ENCODE assay signal across 10 cellular contexts in the genomic region with DNA sequence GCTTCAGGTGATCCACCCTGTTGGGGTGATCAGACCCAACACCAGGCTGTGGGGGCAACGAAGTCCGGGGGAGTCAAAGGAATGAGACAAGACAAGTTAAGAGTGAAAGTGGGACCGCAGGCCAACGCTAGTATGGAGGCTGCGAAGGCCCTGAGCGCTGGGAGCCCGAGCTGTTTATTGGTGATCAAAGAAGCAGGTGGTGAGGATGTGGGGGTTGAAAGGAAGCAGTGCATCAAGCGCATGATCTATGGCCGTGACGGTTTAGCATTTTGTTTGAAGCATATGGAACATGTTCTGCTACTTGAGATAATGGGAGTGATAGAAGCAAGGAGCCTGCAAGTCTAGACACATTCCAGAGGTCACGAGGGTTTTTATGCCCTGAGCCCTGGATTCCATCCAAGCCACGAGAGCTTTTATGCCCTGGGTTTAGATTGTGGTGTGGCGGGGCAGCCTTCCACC. TPM values are rescaled to one million over a fixed set of nuclear protein-coding genes. Genes with fewer than 3 reads are reported as not detected.
DNase-seq lines count a peak whose midpoint lies in the region; FAIRE-seq and TF ChIP-seq lines count a peak whose summit lies in the region.
"Had no signal": no experiment of that assay in that cellular context is flagged by ENCODE, and none has a peak within 500 bp of the region (broad histone marks: within the 10 kb centered on the region; RNA-seq: fewer than 3 reads in every experiment).

No MANE protein-coding gene starts in this region.

- H2BK12ac ChIP-seq in neuronal stem cell (ENCODE audit: low read length) = no peak overlapping the region

- POLR2A ChIA-PET in SK-N-SH (lab: Yijun Ruan, JAX) = no interaction called here

- H3K4me2 ChIP-seq in SK-N-SH (no peak overlapping the region), neuronal stem cell (ENCODE audit: insufficient read depth, low read length, poor library complexity, severe bottlenecking) (no peak overlapping the region)

- no peak overlapping the region for H2AK5ac ChIP-seq in neuronal stem cell (ENCODE audit: low read depth, low read length)

- H3K9me2 ChIP-seq in SK-N-SH = no peaks in the 10 kb centered on the region

- DNase-seq in COLO668 (lab: John Stamatoyannopoulos, UW; ENCODE audit: unreplicated experiment) (peak; percentile 75), SK-N-SH (no peak), non-pigmented ciliary epithelial cell (ENCODE audit: low read depth) (peak; percentile 32), urothelium cell line (ENCODE audit: low spot score) (no peak), NCI-H226 (no peak), neuronal stem cell (ENCODE audit: low spot score) (no peak), cerebellar cortex (ENCODE audit: low spot score) (no peak)
- DNase-seq: SIG-M5 had no signal

- H3K23ac ChIP-seq in neuronal stem cell (ENCODE audit: low read depth, low read length, poor library complexity) = no peak overlapping the region

- no peak overlapping the region for H4K91ac ChIP-seq in neuronal stem cell (ENCODE audit: low read depth, low read length, poor library complexity)

- H3K9ac ChIP-seq in SK-N-SH (no peak overlapping the region), neuronal stem cell (ENCODE audit: low read depth, low read length, poor library complexity) (no peak overlapping the region)

- no peaks in the 10 kb centered on the region for H3F3A ChIP-seq in SK-N-SH (replicated peaks; ENCODE audit: insufficient read depth)

- H3K36me3 ChIP-seq in SK-N-SH (replicated peaks in 1 of 2; ENCODE audit: control insufficient read depth in 1 of 2, insufficient read depth in 2 of 2, low read length in 1 of 2) = no peaks in the 10 kb centered on the region
- H3K36me3 ChIP-seq in neuronal stem cell (replicated peaks in 1 of 2; ENCODE audit: control insufficient read depth in 2 of 2, insufficient read depth in 2 of 2, low read length in 2 of 2) = no peaks in the 10 kb centered on the region

- peaks cover 53% of the 10 kb centered on the region for H3K4me1 Mint-ChIP-seq in activated naive CD8-positive, alpha-beta T cell (ENCODE audit: low read depth)

- no peak overlapping the region for H3K14ac ChIP-seq in neuronal stem cell (ENCODE audit: low read length)

- no peaks in the 10 kb centered on the region for H4K20me1 ChIP-seq in SK-N-SH (ENCODE audit: insufficient read depth)

- TF ChIP-seq EP300 in SK-N-SH (IDR thresholded peaks at IDR 0.05; ENCODE audit: borderline replicate concordance in 1 of 2, low read depth in 1 of 2, low read length in 1 of 2) = no peak

- CTCF ChIA-PET in SK-N-SH (lab: Yijun Ruan, JAX) = no interaction called here

- H4K8ac ChIP-seq in neuronal stem cell (ENCODE audit: low read depth, low read length) = no peak overlapping the region

- no peak for TF ChIP-seq RAD21 in SK-N-SH (IDR thresholded peaks at IDR 0.05; ENCODE audit: low read length)

- H2BK120ac ChIP-seq in neuronal stem cell (ENCODE audit: low read depth, low read length) = no peak overlapping the region

- H3K4me1 ChIP-seq in SK-N-SH (ENCODE audit: control insufficient read depth in 1 of 2, insufficient read depth in 2 of 2, low read depth in 1 of 2, low read length in 1 of 2) = peaks cover 2 to 3% of the 10 kb centered on the region in 2 experiments; a peak in 2 of 4 replicates
- H3K4me1 ChIP-seq in neuronal stem cell (ENCODE audit: control insufficient read depth in 2 of 2, insufficient read depth in 1 of 2, low read depth in 1 of 2, low read length in 2 of 2) = peaks cover 3 to 8% of the 10 kb centered on the region in 2 donors

- no peaks in the 10 kb centered on the region for H3K79me2 ChIP-seq in SK-N-SH (ENCODE audit: insufficient read depth)

- H2BK15ac ChIP-seq in neuronal stem cell (ENCODE audit: low read length) = no peak overlapping the region

- no peak overlapping the region for H3K18ac ChIP-seq in neuronal stem cell (ENCODE audit: low read length)

- H2AFZ ChIP-seq in SK-N-SH (ENCODE audit: low read depth) (no peak overlapping the region), neuronal stem cell (ENCODE audit: low read length) (no peak overlapping the region)

- H3K4me3 Mint-ChIP-seq in activated naive CD8-positive, alpha-beta T cell = peak overlapping the region; percentile 60
- H3K4me3 Mint-ChIP-seq: neural crest cell had no signal

- H3K27me3 ChIP-seq in SK-N-SH (ENCODE audit: insufficient read depth) (no peaks in the 10 kb centered on the region), neuronal stem cell (ENCODE audit: control insufficient read depth in 3 of 3, insufficient read depth in 3 of 3, low read depth in 1 of 3, low read length in 3 of 3) (peaks cover 0 to 40% (median 0%) of the 10 kb centered on the region in 3 experiments)

- no peak overlapping the region for H2BK5ac ChIP-seq in neuronal stem cell (ENCODE audit: low read length)

- FAIRE-seq in urothelium cell line (lab: Jason Lieb, UNC) = no peak

- no peaks in the 10 kb centered on the region for H3K79me1 ChIP-seq in neuronal stem cell (ENCODE audit: low read depth, low read length)

- H3K4me3 ChIP-seq in SK-N-SH (ENCODE audit: low read depth in 2 of 2, low read length in 1 of 2) = no peak overlapping the region
- no peak overlapping the region for H3K4me3 ChIP-seq in neuronal stem cell (ENCODE audit: low read length in 2 of 2)

- H3K9me3 ChIP-seq in SK-N-SH (no peaks in the 10 kb centered on the region), neuronal stem cell (replicated peaks in 1 of 2; ENCODE audit: control insufficient read depth in 2 of 2, insufficient read depth in 1 of 2, low read depth in 1 of 2, low read length in 2 of 2) (peaks cover 2 to 4% of the 10 kb centered on the region in 2 donors)

- peak overlapping the region; percentile 96 for H3K27ac Mint-ChIP-seq in activated naive CD8-positive, alpha-beta T cell

- H3K27ac ChIP-seq in SK-N-SH (ENCODE audit: low read depth in 2 of 2, low read length in 1 of 2) (no peak overlapping the region; a peak in 1 of 4 replicates), neuronal stem cell (replicated peaks; ENCODE audit: low read length) (no peak overlapping the region)

- H3K4ac ChIP-seq in neuronal stem cell (ENCODE audit: low read length) = no peak overlapping the region

- H3K9me3 Mint-ChIP-seq in activated naive CD8-positive, alpha-beta T cell (ENCODE audit: low read depth) = no peaks in the 10 kb centered on the region
- H3K9me3 Mint-ChIP-seq: neural crest cell had no signal

- 74% methylated on average over 9 of the region's 13 CpGs for WGBS in SK-N-SH (ENCODE audit: low lambda C conversion rate)
- no CpG with 5 or more reads among the region's 13 CpGs for WGBS in neuronal stem cell (ENCODE audit: extremely low coverage in 2 of 2, insufficient read length in 2 of 2, insufficient replicate concordance in 1 of 2), 2 donors

- H3K36me3 Mint-ChIP-seq in activated naive CD8-positive, alpha-beta T cell = peaks cover 3% of the 10 kb centered on the region

- no peaks in the 10 kb centered on the region for H3K27me3 Mint-ChIP-seq in activated naive CD8-positive, alpha-beta T cell

- no peak for TF ChIP-seq CTCF in SK-N-SH (IDR thresholded peaks at IDR 0.05)

TF ChIP-seq in SK-N-SH, 30 proteins besides CTCF, POLR2A, EP300 and RAD21 (continues in another document):
- TF ChIP-seq RCOR1 (IDR thresholded peaks at IDR 0.05; ENCODE audit: low read length) = no peak
- no peak for TF ChIP-seq SIN3A (IDR thresholded peaks at IDR 0.05; ENCODE audit: borderline replicate concordance, low read depth, low read length)
- TF ChIP-seq NRF1 (IDR thresholded peaks at IDR 0.05; ENCODE audit: low read depth, low read length) = no peak
- TF ChIP-seq, protein P1, sequence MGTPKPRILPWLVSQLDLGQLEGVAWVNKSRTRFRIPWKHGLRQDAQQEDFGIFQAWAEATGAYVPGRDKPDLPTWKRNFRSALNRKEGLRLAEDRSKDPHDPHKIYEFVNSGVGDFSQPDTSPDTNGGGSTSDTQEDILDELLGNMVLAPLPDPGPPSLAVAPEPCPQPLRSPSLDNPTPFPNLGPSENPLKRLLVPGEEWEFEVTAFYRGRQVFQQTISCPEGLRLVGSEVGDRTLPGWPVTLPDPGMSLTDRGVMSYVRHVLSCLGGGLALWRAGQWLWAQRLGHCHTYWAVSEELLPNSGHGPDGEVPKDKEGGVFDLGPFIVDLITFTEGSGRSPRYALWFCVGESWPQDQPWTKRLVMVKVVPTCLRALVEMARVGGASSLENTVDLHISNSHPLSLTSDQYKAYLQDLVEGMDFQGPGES (IDR thresholded peaks at IDR 0.05; ENCODE audit: low read depth, low read length) = no peak
- no peak for TF ChIP-seq FOSL2 (IDR thresholded peaks at IDR 0.05; ENCODE audit: borderline replicate concordance, low read depth)
- no peak for TF ChIP-seq POLR2AphosphoS5 (IDR thresholded peaks at IDR 0.05; ENCODE audit: low read depth, low read length)
- TF ChIP-seq RFX5 (IDR thresholded peaks at IDR 0.05; ENCODE audit: low read length) = no peak
- no peak for TF ChIP-seq ELF1 (IDR thresholded peaks at IDR 0.05)
- TF ChIP-seq TEAD4 (IDR thresholded peaks at IDR 0.05; ENCODE audit: borderline replicate concordance, insufficient read depth) = no peak
- TF ChIP-seq TCF12 (IDR thresholded peaks at IDR 0.05) = peak; percentile 66
- TF ChIP-seq EZH2phosphoT487 (IDR thresholded peaks at IDR 0.05; ENCODE audit: borderline replicate concordance, low read depth) = no peak
- no peak for TF ChIP-seq TAF1 (IDR thresholded peaks at IDR 0.05; ENCODE audit: borderline replicate concordance, low read depth, low read length)
- TF ChIP-seq, protein P2, sequence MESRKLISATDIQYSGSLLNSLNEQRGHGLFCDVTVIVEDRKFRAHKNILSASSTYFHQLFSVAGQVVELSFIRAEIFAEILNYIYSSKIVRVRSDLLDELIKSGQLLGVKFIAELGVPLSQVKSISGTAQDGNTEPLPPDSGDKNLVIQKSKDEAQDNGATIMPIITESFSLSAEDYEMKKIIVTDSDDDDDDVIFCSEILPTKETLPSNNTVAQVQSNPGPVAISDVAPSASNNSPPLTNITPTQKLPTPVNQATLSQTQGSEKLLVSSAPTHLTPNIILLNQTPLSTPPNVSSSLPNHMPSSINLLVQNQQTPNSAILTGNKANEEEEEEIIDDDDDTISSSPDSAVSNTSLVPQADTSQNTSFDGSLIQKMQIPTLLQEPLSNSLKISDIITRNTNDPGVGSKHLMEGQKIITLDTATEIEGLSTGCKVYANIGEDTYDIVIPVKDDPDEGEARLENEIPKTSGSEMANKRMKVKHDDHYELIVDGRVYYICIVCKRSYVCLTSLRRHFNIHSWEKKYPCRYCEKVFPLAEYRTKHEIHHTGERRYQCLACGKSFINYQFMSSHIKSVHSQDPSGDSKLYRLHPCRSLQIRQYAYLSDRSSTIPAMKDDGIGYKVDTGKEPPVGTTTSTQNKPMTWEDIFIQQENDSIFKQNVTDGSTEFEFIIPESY (IDR thresholded peaks at IDR 0.05; ENCODE audit: borderline replicate concordance, low read depth) = no peak
- TF ChIP-seq YY1 (IDR thresholded peaks at IDR 0.05; ENCODE audit: low read depth) = no peak
- no peak for TF ChIP-seq RXRA (IDR thresholded peaks at IDR 0.05; ENCODE audit: borderline replicate concordance, low read depth)

RNA-seq across cellular contexts. Expression of a gene that starts 49.5 kb away (rescaled TPM):
- polyA plus RNA-seq in SK-N-SH (2012; rRNA removed) = 0.33 and 0.55 TPM in 2 replicates
- polyA plus RNA-seq in SK-N-SH (2012; cell fraction: cytosol; rRNA removed) = 0.09 and 0.28 TPM in 2 replicates
- 0.40 and 0.71 TPM in 2 replicates for polyA plus RNA-seq in SK-N-SH (2012; cell fraction: nucleus; rRNA removed)
- polyA plus RNA-seq in neuronal stem cell (2013, experiment 1 of 2) = 0.18 TPM
- polyA plus RNA-seq in neuronal stem cell (2013, experiment 2 of 2) = 0.18 TPM

Comparison
In these comparisons a context has a peak if more than half of its experiments do, and no peak if none do; other contexts are left out.
1. DNase-seq: peak in COLO668 (single experiment) and non-pigmented ciliary epithelial cell (single experiment); none in SK-N-SH (single experiment), urothelium cell line (single experiment), NCI-H226 (single experiment), neuronal stem cell (single experiment) and cerebellar cortex (single experiment).